11 cellular contexts compared by ENCODE assay signal in the genomic region with DNA sequence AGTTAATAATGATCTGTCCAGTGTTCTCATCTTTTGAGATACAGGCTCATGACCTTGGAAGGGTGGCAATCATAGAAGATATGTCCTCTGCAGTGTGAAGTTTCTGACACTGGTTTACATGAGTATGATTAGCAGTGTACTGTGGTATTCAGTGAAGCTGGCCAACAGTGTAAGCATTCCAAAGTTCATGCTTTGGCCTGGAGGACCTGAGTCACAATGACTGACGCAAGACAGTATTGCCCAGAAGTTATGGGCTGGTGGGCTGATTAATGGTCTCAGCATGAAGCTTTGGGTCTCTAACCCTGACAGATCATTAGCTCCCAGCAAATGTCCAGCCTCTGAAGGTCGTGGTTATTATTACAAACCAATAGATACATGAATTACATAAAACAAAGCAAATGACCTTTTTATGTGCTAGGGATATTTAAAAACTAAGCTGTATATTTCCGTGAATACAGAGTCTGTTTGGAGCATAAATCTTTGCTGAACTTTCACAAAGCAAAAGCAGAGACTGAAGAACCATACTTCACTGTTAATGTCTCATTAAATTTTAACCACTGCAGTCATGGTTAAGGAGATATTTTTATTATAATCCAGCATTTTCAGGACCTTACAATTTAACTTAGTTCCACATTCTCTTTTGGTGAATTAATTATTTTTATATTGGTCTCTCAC. TPM values are rescaled to one million over a fixed set of nuclear protein-coding genes. Genes with fewer than 3 reads are reported as not detected.
DNase-seq lines count a peak whose midpoint lies in the region; ATAC-seq and TF ChIP-seq lines count a peak whose summit lies in the region.
"Had no signal": no experiment of that assay in that cellular context is flagged by ENCODE, and none has a peak within 500 bp of the region (broad histone marks: within the 10 kb centered on the region; RNA-seq: fewer than 3 reads in every experiment).

No MANE protein-coding gene starts in this region.

- H3K4me1 ChIP-seq in ascending aorta (peaks cover 0 to 8% of the 10 kb centered on the region in 2 donors), right atrium auricular region (peaks cover 0 to 20% of the 10 kb centered on the region in 2 donors), skeletal muscle tissue (ENCODE audit: control insufficient read depth in 3 of 3, insufficient read depth in 3 of 3, low read length in 3 of 3) (peaks cover 0 to 9% (median 4%) of the 10 kb centered on the region in 3 donors), SJCRH30 (peaks cover 8% of the 10 kb centered on the region; the same call in 1 of the 2 replicates)

- H3K27ac ChIP-seq in ascending aorta = peak overlapping the region; percentile 47 to 65
- peak overlapping the region; percentile 42 to 70 for H3K27ac ChIP-seq in right atrium auricular region
- H3K27ac ChIP-seq in skeletal muscle tissue (ENCODE audit: low read depth, low read length) = peak overlapping the region; percentile 64
- H3K27ac ChIP-seq in SJCRH30 = no peak overlapping the region

- H3K9ac ChIP-seq in skeletal muscle tissue (ENCODE audit: low read depth in 1 of 3, low read length in 3 of 3) = no peak overlapping the region

- ATAC-seq in HG02588 (IDR thresholded peaks at IDR 0.05; ENCODE audit: unreplicated experiment) (no peak), HG03025 (IDR thresholded peaks at IDR 0.05; ENCODE audit: low FRiP score, unreplicated experiment) (no peak)

- H3K36me3 ChIP-seq in ascending aorta = no peaks in the 10 kb centered on the region
- no peaks in the 10 kb centered on the region for H3K36me3 ChIP-seq in right atrium auricular region
- H3K36me3 ChIP-seq in skeletal muscle tissue (ENCODE audit: control insufficient read depth in 3 of 3, insufficient read depth in 3 of 3, low read length in 3 of 3) = no peaks in the 10 kb centered on the region
- no peaks in the 10 kb centered on the region for H3K36me3 ChIP-seq in SJCRH30
- H3K36me3 ChIP-seq: HAP-1 had no signal

- H3K27me3 ChIP-seq in ascending aorta (no peaks in the 10 kb centered on the region), right atrium auricular region (no peaks in the 10 kb centered on the region), skeletal muscle tissue (ENCODE audit: control insufficient read depth in 3 of 3, insufficient read depth in 3 of 3, low read length in 3 of 3) (no peaks in the 10 kb centered on the region), SJCRH30 (no peaks in the 10 kb centered on the region)

- DNase-seq in HCEC 1CT (peak; percentile 93), ascending aorta (ENCODE audit: low spot score in 2 of 2) (peak in 1 of 2 donors; percentile 92), right atrium auricular region (ENCODE audit: low spot score) (peak; percentile 84), NCI-H1048 (lab: John Stamatoyannopoulos, UW) (no peak), SJCRH30 (no peak)
- DNase-seq: glutamatergic neuron; stimulated activated CD4-positive, alpha-beta T cell treated with anti-CD3 and anti-CD28 coated beads, Interleukin-12 subunit alpha, Interleukin-12 subunit beta, amount 100 ng/mL, for 4 hours had no signal

- H3K9me3 ChIP-seq in ascending aorta (no peaks in the 10 kb centered on the region), right atrium auricular region (no peaks in the 10 kb centered on the region), skeletal muscle tissue (ENCODE audit: control insufficient read depth in 3 of 3, low read length in 3 of 3) (no peaks in the 10 kb centered on the region), SJCRH30 (replicated peaks) (no peaks in the 10 kb centered on the region; the same call in 1 of the 2 replicates)
- H3K9me3 ChIP-seq: HAP-1 had no signal

- intact Hi-C loops in ascending aorta (cut with DNase I) = no loop called here

- TF ChIP-seq CTCF in ascending aorta (IDR thresholded peaks at IDR 0.05) (no peak), right atrium auricular region (IDR thresholded peaks at IDR 0.05) (no peak)

- H3K4me3 ChIP-seq in ascending aorta (no peak overlapping the region), right atrium auricular region (no peak overlapping the region), skeletal muscle tissue (ENCODE audit: low read length in 3 of 3) (no peak overlapping the region), SJCRH30 (no peak overlapping the region)
- H3K4me3 ChIP-seq: HAP-1 had no signal

RNA-seq across cellular contexts. Expression of a gene that starts 28.3 kb away (rescaled TPM):
- total RNA-seq in ascending aorta = 18.2 TPM
- 10 to 100 TPM; 58.7 to 61.3 TPM for total RNA-seq in right atrium auricular region
- total RNA-seq in skeletal muscle tissue = 69.4 TPM
- total RNA-seq in SJCRH30 (2014; rRNA removed; shearing (Covaris generic)) = 82.1 and 98.7 TPM in 2 replicates

Comparison
In these comparisons a context has a peak if more than half of its experiments do, and no peak if none do; other contexts are left out.
1. DNase-seq: peak in HCEC 1CT (single experiment) and right atrium auricular region (single experiment); none in NCI-H1048 (single experiment) and SJCRH30 (0 of 2).